17 cellular contexts compared by ENCODE assay signal in the genomic region with DNA sequence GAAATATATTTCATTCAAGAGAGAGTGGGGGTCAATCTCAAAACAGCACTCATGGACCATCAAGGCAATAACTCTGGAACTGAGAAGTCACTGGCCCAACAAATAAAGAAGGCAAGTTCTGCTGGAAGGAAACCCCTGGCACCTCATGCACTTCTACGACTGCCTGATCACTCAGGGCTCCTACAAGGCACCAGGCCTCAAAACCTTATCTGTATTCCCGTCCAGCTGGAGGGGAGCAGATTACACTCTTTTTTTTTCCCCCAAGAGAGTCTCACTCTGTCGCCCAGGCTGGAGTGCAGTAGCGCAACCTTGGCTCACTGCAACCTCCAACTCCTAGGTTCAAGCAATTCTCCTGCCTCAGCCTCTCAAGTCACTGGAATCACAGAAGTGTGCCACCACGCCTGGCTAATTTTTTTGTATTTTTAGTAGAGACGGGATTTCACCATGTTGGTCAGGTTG.
"Had no signal": no experiment of that assay in that cellular context is flagged by ENCODE, and none has a peak within 500 bp of the region (broad histone marks: within the 10 kb centered on the region; RNA-seq: fewer than 3 reads in every experiment).

No MANE protein-coding gene starts in this region.

- DNase-seq: activated CD4-positive, alpha-beta T cell treated with anti-CD3 and anti-CD28 coated beads for 36 hours; activated gamma-delta T cell treated with Interleukin-2 at 50 U/mL for 16 hours; amygdala; effector memory CD8-positive, alpha-beta T cell; left cardiac atrium; mesenchymal stem cell; mucosa of descending colon; ovary; psoas muscle; right cardiac atrium; SHP77 treated with DMSO at 0.1 percent for 48 hours; stimulated activated CD4-positive, alpha-beta T cell treated with anti-CD3 and anti-CD28 coated beads, Interleukin-2, amount 100 ng/mL, for 24 hours; testis; upper lobe of left lung had no signal

- H3K36me3 Mint-ChIP-seq: activated naive CD4-positive, alpha-beta T cell treated with anti-CD3 and anti-CD28 coated beads, Interleukin-2, amount 50 U/mL, for 72 hours; WTC11 had no signal

- H3K27ac Mint-ChIP-seq: effector memory CD8-positive, alpha-beta T cell; WTC11 had no signal

- H3K27me3 Mint-ChIP-seq: activated CD4-positive, alpha-beta T cell treated with anti-CD3 and anti-CD28 coated beads for 36 hours; effector memory CD8-positive, alpha-beta T cell; naive B cell had no signal

- H3K4me3 Mint-ChIP-seq: activated CD4-positive, alpha-beta T cell treated with anti-CD3 and anti-CD28 coated beads for 36 hours; effector memory CD8-positive, alpha-beta T cell; WTC11 had no signal

- H3K9me3 Mint-ChIP-seq: activated naive CD4-positive, alpha-beta T cell treated with anti-CD3 and anti-CD28 coated beads, Interleukin-2, amount 50 U/mL, for 72 hours; effector memory CD8-positive, alpha-beta T cell; WTC11 had no signal

- ATAC-seq: left cardiac atrium, mucosa of descending colon, psoas muscle, right cardiac atrium, WTC11 had no signal
